In the genomic region with DNA sequence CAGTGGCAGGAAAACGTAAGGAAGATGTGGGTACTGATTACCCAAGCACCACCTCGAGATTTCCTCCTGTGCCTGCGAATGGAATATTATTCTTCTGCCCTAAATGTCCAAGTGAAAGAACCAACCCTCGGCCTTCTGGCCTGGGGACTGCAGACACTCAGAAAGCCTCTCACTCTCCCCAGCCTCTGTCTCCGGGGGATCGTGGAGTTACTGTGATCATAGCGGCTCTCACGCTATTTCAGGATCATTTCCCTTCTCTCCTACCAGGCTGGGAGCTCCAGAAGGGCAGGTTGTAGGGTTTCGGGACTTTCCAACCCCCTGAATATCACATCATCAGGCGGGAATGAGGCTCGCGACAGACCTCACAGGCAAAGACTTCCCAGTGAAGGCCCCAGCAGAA, we compare ENCODE assay signal across 24 cellular contexts.
"Had no signal": no experiment of that assay in that cellular context is flagged by ENCODE, and none has a peak within 500 bp of the region (broad histone marks: within the 10 kb centered on the region; RNA-seq: fewer than 3 reads in every experiment).

No MANE protein-coding gene starts in this region.

- H3K4me1 ChIP-seq: body of pancreas had no signal

- H3K27ac ChIP-seq: body of pancreas had no signal

- H3K27me3 Mint-ChIP-seq: activated CD4-positive, alpha-beta T cell treated with anti-CD3 and anti-CD28 coated beads, Interleukin-2, amount 10 ng/mL, durations not matched to agents 24 days and 14 days; activated naive CD4-positive, alpha-beta T cell treated with anti-CD3 and anti-CD28 coated beads, Interleukin-2, amount 10 ng/mL, durations not matched to agents 7 days and 5 days; activated naive CD8-positive, alpha-beta T cell treated with anti-CD3 and anti-CD28 coated beads, Interleukin-2, amount 10 ng/mL, durations not matched to agents 7 days and 5 days; central memory CD8-positive, alpha-beta T cell had no signal

- H3K9me3 ChIP-seq: body of pancreas had no signal

- H3K27me3 ChIP-seq: body of pancreas had no signal

- ATAC-seq: activated T-cell treated with anti-CD3 and anti-CD28 coated beads, Interleukin-2, amount 50 U/mL, for 72 hours; body of pancreas; PC-3; WTC11 had no signal

- H3K4me3 ChIP-seq: body of pancreas had no signal

- DNase-seq: activated CD4-positive, alpha-beta T cell treated with anti-CD3 and anti-CD28 coated beads for 1 hour; activated CD4-positive, alpha-beta T cell treated with anti-CD3 and anti-CD28 coated beads, Interleukin-2, amount 10 ng/mL, durations not matched to agents 24 days and 14 days; activated CD4-positive, alpha-beta T cell treated with anti-CD3 and anti-CD28 coated beads, Interleukin-2, amount 50 U/mL, for 48 hours; activated gamma-delta T cell treated with Interleukin-2 at 50 U/mL for 16 hours; activated naive CD4-positive, alpha-beta T cell treated with anti-CD3 and anti-CD28 coated beads, Interleukin-2, amount 10 ng/mL, durations not matched to agents 7 days and 5 days; activated naive CD8-positive, alpha-beta T cell treated with anti-CD3 and anti-CD28 coated beads, Interleukin-2, amount 10 ng/mL, durations not matched to agents 7 days and 5 days; activated T-cell treated with anti-CD3 and anti-CD28 coated beads for 4 hours; activated T-cell treated with anti-CD3 and anti-CD28 coated beads, Interleukin-2, amount 50 U/mL, for 72 hours; aorta; body of pancreas; Kasumi-1; KBM-7; NCI-H1105 treated with DMSO at 0.1 percent for 48 hours; NCI-H1436 treated with DMSO at 0.1 percent for 48 hours; NCI-H187; NCI-H2081; NCI-H524; PC-3; SHP77 treated with DMSO at 0.1 percent for 48 hours; T-helper 9 cell had no signal

- H3K9me3 Mint-ChIP-seq: activated CD4-positive, alpha-beta T cell treated with anti-CD3 and anti-CD28 coated beads, Interleukin-2, amount 10 ng/mL, durations not matched to agents 24 days and 14 days; activated naive CD4-positive, alpha-beta T cell treated with anti-CD3 and anti-CD28 coated beads, Interleukin-2, amount 10 ng/mL, durations not matched to agents 7 days and 5 days; activated naive CD8-positive, alpha-beta T cell treated with anti-CD3 and anti-CD28 coated beads, Interleukin-2, amount 10 ng/mL, durations not matched to agents 7 days and 5 days; activated T-cell treated with anti-CD3 and anti-CD28 coated beads, Interleukin-2, amount 50 U/mL, for 72 hours; activated T-helper 2 cell treated with anti-CD3 and anti-CD28 coated beads, Interferon-gamma antibody, Interleukin-2, Interleukin-4, amounts not matched to agents 10 μg/mL and 5 μg/mL and 100 μg/mL, durations not matched to agents 14 hours and 24 hours and 36 hours; central memory CD8-positive, alpha-beta T cell; T-helper 1 cell treated with Interleukin-12 subunit alpha and Interleukin-12 subunit beta and Interleukin-4 antibody, amounts not matched to agents 30 μg/mL and 1 μg/mL, for 36 hours had no signal

- H3K27ac Mint-ChIP-seq: activated CD4-positive, alpha-beta T cell treated with anti-CD3 and anti-CD28 coated beads, Interleukin-2, amount 10 ng/mL, durations not matched to agents 24 days and 14 days; activated naive CD4-positive, alpha-beta T cell treated with anti-CD3 and anti-CD28 coated beads, Interleukin-2, amount 10 ng/mL, durations not matched to agents 7 days and 5 days; activated naive CD8-positive, alpha-beta T cell treated with anti-CD3 and anti-CD28 coated beads, Interleukin-2, amount 10 ng/mL, durations not matched to agents 7 days and 5 days; activated T-cell treated with anti-CD3 and anti-CD28 coated beads, Interleukin-2, amount 50 U/mL, for 72 hours; activated T-helper 2 cell treated with anti-CD3 and anti-CD28 coated beads, Interferon-gamma antibody, Interleukin-2, Interleukin-4, amounts not matched to agents 10 μg/mL and 5 μg/mL and 100 μg/mL, durations not matched to agents 14 hours and 24 hours and 36 hours; T-helper 1 cell treated with Interleukin-12 subunit alpha and Interleukin-12 subunit beta and Interleukin-4 antibody, amounts not matched to agents 30 μg/mL and 1 μg/mL, for 36 hours; WTC11 had no signal

- H3K4me3 Mint-ChIP-seq: activated CD4-positive, alpha-beta T cell treated with anti-CD3 and anti-CD28 coated beads, Interleukin-2, amount 10 ng/mL, durations not matched to agents 24 days and 14 days; activated naive CD4-positive, alpha-beta T cell treated with anti-CD3 and anti-CD28 coated beads, Interleukin-2, amount 10 ng/mL, durations not matched to agents 7 days and 5 days; activated naive CD8-positive, alpha-beta T cell treated with anti-CD3 and anti-CD28 coated beads, Interleukin-2, amount 10 ng/mL, durations not matched to agents 7 days and 5 days; activated T-cell treated with anti-CD3 and anti-CD28 coated beads, Interleukin-2, amount 50 U/mL, for 72 hours; central memory CD8-positive, alpha-beta T cell; T-helper 1 cell treated with Interleukin-12 subunit alpha and Interleukin-12 subunit beta and Interleukin-4 antibody, amounts not matched to agents 30 μg/mL and 1 μg/mL, for 36 hours; WTC11 had no signal
